In genomic region chr2:185475868-185476267, GRCh38 we compare ENCODE assay signal across 19 cellular contexts.
DNase-seq lines count a peak whose midpoint lies in the region; ATAC-seq and TF ChIP-seq lines count a peak whose summit lies in the region.
"Had no signal": no experiment of that assay in that cellular context is flagged by ENCODE, and none has a peak within 500 bp of the region (broad histone marks: within the 10 kb centered on the region; RNA-seq: fewer than 3 reads in every experiment).

No MANE protein-coding gene starts in this region.

- TF ChIP-seq CTCF in epithelial cell of proximal tubule (conservative IDR thresholded peaks at IDR 0.05; ENCODE audit: low read depth, low read length) (peak; percentile 30), GM10248 (IDR thresholded peaks at IDR 0.05; ENCODE audit: control extremely low read depth, extremely low read depth, low read depth, missing control alignments) (no peak)

- peak; percentile 69 for DNase-seq in COR-L47 (lab: John Stamatoyannopoulos, UW)
- peak; percentile 91 for DNase-seq in NCI-H1105 treated with DMSO at 0.1 percent for 48 hours (lab: John Stamatoyannopoulos, UW)
- DNase-seq in NCI-H524 (lab: John Stamatoyannopoulos, UW), result peak; percentile 47 to 78
- DNase-seq in epithelial cell of proximal tubule (ENCODE audit: low read depth), result no peak
- no peak for DNase-seq in activated naive CD8-positive, alpha-beta T cell treated with anti-CD3 and anti-CD28 coated beads, Interleukin-2, amount 50 U/mL, for 24 hours
- no peak for DNase-seq in NCI-H345 (lab: John Stamatoyannopoulos, UW)
- DNase-seq in GM10248 (ENCODE audit: extremely low spot score), result no peak
- no peak for DNase-seq in Right ventricle myocardium inferior (ENCODE audit: missing footprints)
- DNase-seq: activated naive CD8-positive, alpha-beta T cell treated with anti-CD3 and anti-CD28 coated beads, Interleukin-2, amount 10 ng/mL, durations not matched to agents 7 days and 5 days; CD4-positive, alpha-beta T cell; dermis blood vessel endothelial cell; posterior cingulate gyrus; SHP77; small intestine; stimulated activated CD4-positive, alpha-beta T cell treated with anti-CD3 and anti-CD28 coated beads, Interleukin-4, amount 100 ng/mL, for 1 hour had no signal

- H3K9me3 Mint-ChIP-seq in activated naive CD8-positive, alpha-beta T cell treated with anti-CD3 and anti-CD28 coated beads, Interleukin-2, amount 50 U/mL, for 24 hours, result peaks cover 4% of the 10 kb centered on the region
- H3K9me3 Mint-ChIP-seq: activated T-helper 1 cell treated with anti-CD3 and anti-CD28 coated beads, Interleukin-12 subunit alpha, Interleukin-12 subunit beta, Interleukin-2, Interleukin-4 antibody, amounts not matched to agents 30 ng/mL and 10 ng/mL and 1 ng/mL, durations not matched to agents 14 hours and 24 hours and 36 hours; CD4-positive, alpha-beta T cell; T-helper 1 cell treated with Interleukin-12 subunit alpha and Interleukin-12 subunit beta and Interleukin-4 antibody, amounts not matched to agents 30 μg/mL and 1 μg/mL, for 36 hours had no signal

- ATAC-seq in activated naive CD8-positive, alpha-beta T cell treated with anti-CD3 and anti-CD28 coated beads, Interleukin-2, amount 50 U/mL, for 24 hours, result no peak
- no peak for ATAC-seq in Right ventricle myocardium inferior
- ATAC-seq: HepG2, left lobe of liver had no signal

- no peak overlapping the region for H3K4me3 ChIP-seq in epithelial cell of proximal tubule (ENCODE audit: low read depth, low read length)

- no peaks in the 10 kb centered on the region for H3K27me3 Mint-ChIP-seq in activated naive CD8-positive, alpha-beta T cell treated with anti-CD3 and anti-CD28 coated beads, Interleukin-2, amount 50 U/mL, for 24 hours
- H3K27me3 Mint-ChIP-seq: activated naive CD8-positive, alpha-beta T cell treated with anti-CD3 and anti-CD28 coated beads, Interleukin-2, amount 10 ng/mL, durations not matched to agents 7 days and 5 days; CD4-positive, alpha-beta T cell had no signal

- H3K36me3 Mint-ChIP-seq in activated naive CD8-positive, alpha-beta T cell treated with anti-CD3 and anti-CD28 coated beads, Interleukin-2, amount 50 U/mL, for 24 hours (ENCODE audit: low read depth), result no peaks in the 10 kb centered on the region
- H3K36me3 Mint-ChIP-seq: activated naive CD8-positive, alpha-beta T cell treated with anti-CD3 and anti-CD28 coated beads, Interleukin-2, amount 10 ng/mL, durations not matched to agents 7 days and 5 days had no signal

- POLR2A ChIA-PET in GM10248 (lab: Yijun Ruan, JAX), result no interaction called here

- CTCF ChIA-PET in GM10248 (lab: Yijun Ruan, JAX), result interaction anchor here (1.5 kb wide), 1 partner anchor 9 kb away, joined by 3 read pairs; no protein-coding TSS in a partner anchor

- H3K27ac Mint-ChIP-seq in activated naive CD8-positive, alpha-beta T cell treated with anti-CD3 and anti-CD28 coated beads, Interleukin-2, amount 50 U/mL, for 24 hours, result no peak overlapping the region
- H3K27ac Mint-ChIP-seq: activated naive CD8-positive, alpha-beta T cell treated with anti-CD3 and anti-CD28 coated beads, Interleukin-2, amount 10 ng/mL, durations not matched to agents 7 days and 5 days; activated T-helper 1 cell treated with anti-CD3 and anti-CD28 coated beads, Interleukin-12 subunit alpha, Interleukin-12 subunit beta, Interleukin-2, Interleukin-4 antibody, amounts not matched to agents 30 ng/mL and 10 ng/mL and 1 ng/mL, durations not matched to agents 14 hours and 24 hours and 36 hours; CD4-positive, alpha-beta T cell; T-helper 1 cell treated with Interleukin-12 subunit alpha and Interleukin-12 subunit beta and Interleukin-4 antibody, amounts not matched to agents 30 μg/mL and 1 μg/mL, for 36 hours had no signal

- H3K4me3 Mint-ChIP-seq in activated naive CD8-positive, alpha-beta T cell treated with anti-CD3 and anti-CD28 coated beads, Interleukin-2, amount 50 U/mL, for 24 hours, result no peak overlapping the region
- H3K4me3 Mint-ChIP-seq: activated naive CD8-positive, alpha-beta T cell treated with anti-CD3 and anti-CD28 coated beads, Interleukin-2, amount 10 ng/mL, durations not matched to agents 7 days and 5 days; activated T-helper 1 cell treated with anti-CD3 and anti-CD28 coated beads, Interleukin-12 subunit alpha, Interleukin-12 subunit beta, Interleukin-2, Interleukin-4 antibody, amounts not matched to agents 30 ng/mL and 10 ng/mL and 1 ng/mL, durations not matched to agents 14 hours and 24 hours and 36 hours; CD4-positive, alpha-beta T cell; T-helper 1 cell treated with Interleukin-12 subunit alpha and Interleukin-12 subunit beta and Interleukin-4 antibody, amounts not matched to agents 30 μg/mL and 1 μg/mL, for 36 hours had no signal

- intact Hi-C loops in Right ventricle myocardium inferior (cut with DNase I), result no loop called here

- H3K4me1 Mint-ChIP-seq in activated naive CD8-positive, alpha-beta T cell treated with anti-CD3 and anti-CD28 coated beads, Interleukin-2, amount 50 U/mL, for 24 hours, result no peaks in the 10 kb centered on the region
- H3K4me1 Mint-ChIP-seq: activated naive CD8-positive, alpha-beta T cell treated with anti-CD3 and anti-CD28 coated beads, Interleukin-2, amount 10 ng/mL, durations not matched to agents 7 days and 5 days had no signal

Comparison
In these comparisons a context has a peak if more than half of its experiments do, and no peak if none do; other contexts are left out.
1. DNase-seq: peak in COR-L47 (single experiment), NCI-H1105 treated with DMSO at 0.1 percent for 48 hours (single experiment) and NCI-H524 (2 of 2); none in epithelial cell of proximal tubule (single experiment), activated naive CD8-positive, alpha-beta T cell treated with anti-CD3 and anti-CD28 coated beads, Interleukin-2, amount 50 U/mL, for 24 hours (single experiment), NCI-H345 (single experiment), GM10248 (single experiment) and Right ventricle myocardium inferior (single experiment).